8 cellular contexts compared by ENCODE assay signal in genomic region chrX:49192722-49193328, GRCh38. TPM values are rescaled to one million over a fixed set of nuclear protein-coding genes. Genes with fewer than 3 reads are reported as not detected.
DNase-seq lines count a peak whose midpoint lies in the region; ATAC-seq and TF ChIP-seq lines count a peak whose summit lies in the region.

No MANE protein-coding gene starts in this region.

- no peaks in the 10 kb centered on the region for H3K36me3 ChIP-seq in ascending aorta
- no peaks in the 10 kb centered on the region for H3K36me3 ChIP-seq in mesendoderm (ENCODE audit: control insufficient read depth, insufficient read depth, low read length)

- H3K4me3 ChIP-seq in ascending aorta (no peak overlapping the region), mesendoderm (ENCODE audit: low read length) (no peak overlapping the region)

- no peaks in the 10 kb centered on the region for H3K79me1 ChIP-seq in mesendoderm (ENCODE audit: low read length)

- DNase-seq in activated CD4-positive, alpha-beta T cell treated with anti-CD3 and anti-CD28 coated beads, Interleukin-2, amount 10 ng/mL, durations not matched to agents 24 days and 14 days = peak; percentile 80
- DNase-seq in activated CD4-positive, alpha-beta T cell treated with anti-CD3 and anti-CD28 coated beads, Interleukin-2, amount 50 U/mL, for 1 hour = no peak
- peak; percentile 53 for DNase-seq in NAMALWA (ENCODE audit: low spot score)
- no peak for DNase-seq in ascending aorta (ENCODE audit: low spot score in 2 of 2)
- DNase-seq in mesendoderm = peak; percentile 46
- DNase-seq in immature natural killer cell = no peak

- no peak overlapping the region for H2BK5ac ChIP-seq in mesendoderm (ENCODE audit: low read length)

- no peak overlapping the region for H2BK15ac ChIP-seq in mesendoderm (replicated peaks; ENCODE audit: low read depth)

- WGBS in mesendoderm (ENCODE audit: extremely low coverage, insufficient coverage, low lambda C conversion rate) = no CpG with 5 or more reads among the region's 10 CpGs

- peak overlapping the region; percentile 51 for H3K4me3 Mint-ChIP-seq in activated CD4-positive, alpha-beta T cell treated with anti-CD3 and anti-CD28 coated beads, Interleukin-2, amount 10 ng/mL, durations not matched to agents 24 days and 14 days
- H3K4me3 Mint-ChIP-seq in immature natural killer cell = peak overlapping the region in 2 of 5 donors; percentile 33 to 45

- H3K9ac ChIP-seq in mesendoderm (ENCODE audit: low read length) = no peak overlapping the region

- H3K9me3 Mint-ChIP-seq in activated CD4-positive, alpha-beta T cell treated with anti-CD3 and anti-CD28 coated beads, Interleukin-2, amount 10 ng/mL, durations not matched to agents 24 days and 14 days = no peaks in the 10 kb centered on the region
- H3K9me3 Mint-ChIP-seq in immature natural killer cell = no peaks in the 10 kb centered on the region

- ATAC-seq in HG02623 (IDR thresholded peaks at IDR 0.05; ENCODE audit: unreplicated experiment) (no peak), GM18520 (IDR thresholded peaks at IDR 0.05; ENCODE audit: unreplicated experiment) (no peak)

- H3K36me3 Mint-ChIP-seq in activated CD4-positive, alpha-beta T cell treated with anti-CD3 and anti-CD28 coated beads, Interleukin-2, amount 10 ng/mL, durations not matched to agents 24 days and 14 days (ENCODE audit: low read depth) = no peaks in the 10 kb centered on the region
- no peaks in the 10 kb centered on the region for H3K36me3 Mint-ChIP-seq in immature natural killer cell

- H4K5ac ChIP-seq in mesendoderm (ENCODE audit: low read length) = no peak overlapping the region

- no peak overlapping the region for H2BK120ac ChIP-seq in mesendoderm (ENCODE audit: low read depth, low read length)

- no peak overlapping the region for H4K8ac ChIP-seq in mesendoderm (ENCODE audit: low read depth, low read length)

- no peak overlapping the region for H3K27ac ChIP-seq in ascending aorta
- H3K27ac ChIP-seq in mesendoderm (ENCODE audit: low read depth, low read length) = no peak overlapping the region

- no peak overlapping the region for H2AK5ac ChIP-seq in mesendoderm (ENCODE audit: low read length)

- H3K4me1 Mint-ChIP-seq in activated CD4-positive, alpha-beta T cell treated with anti-CD3 and anti-CD28 coated beads, Interleukin-2, amount 10 ng/mL, durations not matched to agents 24 days and 14 days = peaks cover 25% of the 10 kb centered on the region
- H3K4me1 Mint-ChIP-seq in immature natural killer cell = peaks cover 11 to 16% of the 10 kb centered on the region in 2 donors

- no peak overlapping the region for H3K4ac ChIP-seq in mesendoderm (ENCODE audit: low read depth, low read length)

- H3K27ac Mint-ChIP-seq in activated CD4-positive, alpha-beta T cell treated with anti-CD3 and anti-CD28 coated beads, Interleukin-2, amount 10 ng/mL, durations not matched to agents 24 days and 14 days = peak overlapping the region; percentile 60
- no peak overlapping the region for H3K27ac Mint-ChIP-seq in immature natural killer cell

- no peaks in the 10 kb centered on the region for H3K27me3 Mint-ChIP-seq in activated CD4-positive, alpha-beta T cell treated with anti-CD3 and anti-CD28 coated beads, Interleukin-2, amount 10 ng/mL, durations not matched to agents 24 days and 14 days
- peaks cover 3 to 6% (median 4%) of the 10 kb centered on the region in 3 donors for H3K27me3 Mint-ChIP-seq in immature natural killer cell (ENCODE audit: low read depth in 3 of 3)

- no peak overlapping the region for H3K23ac ChIP-seq in mesendoderm (ENCODE audit: low read length)

- H3K18ac ChIP-seq in mesendoderm (ENCODE audit: low read length) = no peak overlapping the region

- no peak overlapping the region for H3K56ac ChIP-seq in mesendoderm (ENCODE audit: low read length)

- no peaks in the 10 kb centered on the region for H3K4me1 ChIP-seq in ascending aorta
- H3K4me1 ChIP-seq in mesendoderm (ENCODE audit: control insufficient read depth, low read depth, low read length) = no peaks in the 10 kb centered on the region

- H3K9me3 ChIP-seq in ascending aorta = no peaks in the 10 kb centered on the region

- H3K79me2 ChIP-seq in mesendoderm (ENCODE audit: control insufficient read depth, insufficient read depth, low read length) = no peaks in the 10 kb centered on the region

- H3K4me2 ChIP-seq in mesendoderm (ENCODE audit: low read length) = no peak overlapping the region

- peak in 2 of 3 experiments; percentile 39 to 44 for TF ChIP-seq CTCF in ascending aorta (IDR thresholded peaks at IDR 0.05)

- H3K27me3 ChIP-seq in ascending aorta (no peaks in the 10 kb centered on the region), mesendoderm (ENCODE audit: insufficient read depth, low read length, poor library complexity) (no peaks in the 10 kb centered on the region)

- intact Hi-C loops in activated CD4-positive, alpha-beta T cell treated with anti-CD3 and anti-CD28 coated beads, Interleukin-2, amount 10 ng/mL, durations not matched to agents 24 days and 14 days (cut with micrococcal nuclease) = loop anchor here (2.0 to 5.0 kb wide), 2 partner anchors 79 to 562 kb away; no protein-coding TSS in a partner anchor
- intact Hi-C loops in ascending aorta (cut with DNase I) = no loop called here

RNA-seq across cellular contexts. Expression of gene PRICKLE3, which starts 6.7 kb away (rescaled TPM):
- 21.9 and 22.7 TPM in 2 replicates for total RNA-seq in activated CD4-positive, alpha-beta T cell treated with anti-CD3 and anti-CD28 coated beads, Interleukin-2, amount 10 ng/mL, durations not matched to agents 24 days and 14 days
- total RNA-seq in ascending aorta = 25.3 TPM
- 4.0 TPM for polyA plus RNA-seq in mesendoderm (2013, experiment 1 of 2)
- 4.2 TPM for polyA plus RNA-seq in mesendoderm (2013, experiment 2 of 2)
- 1 to 10 TPM in 2 of 3 donors, not detected in 1; 2.1 to 4.1 TPM for polyA plus RNA-seq in immature natural killer cell

RNA-seq across cellular contexts. Expression of gene SYP, which starts 7.2 kb away (rescaled TPM):
- 4.9 and 5.3 TPM in 2 replicates for total RNA-seq in activated CD4-positive, alpha-beta T cell treated with anti-CD3 and anti-CD28 coated beads, Interleukin-2, amount 10 ng/mL, durations not matched to agents 24 days and 14 days
- total RNA-seq in ascending aorta = 0.53 TPM
- polyA plus RNA-seq in mesendoderm (2013, experiment 1 of 2) = 1.2 TPM
- 0.94 TPM for polyA plus RNA-seq in mesendoderm (2013, experiment 2 of 2)
- under 1 TPM in 2 of 3 donors, not detected in 1; 0.29 to 0.43 TPM for polyA plus RNA-seq in immature natural killer cell

RNA-seq across cellular contexts. Expression of gene PLP2, which starts 21.1 kb away (rescaled TPM):
- 84.4 and 91.4 TPM in 2 replicates for total RNA-seq in activated CD4-positive, alpha-beta T cell treated with anti-CD3 and anti-CD28 coated beads, Interleukin-2, amount 10 ng/mL, durations not matched to agents 24 days and 14 days
- 51.6 TPM for total RNA-seq in ascending aorta
- 8.1 TPM for polyA plus RNA-seq in mesendoderm (2013, experiment 1 of 2)
- polyA plus RNA-seq in mesendoderm (2013, experiment 2 of 2) = 8.2 TPM
- polyA plus RNA-seq in immature natural killer cell = 10 to 100 TPM; 40.5 to 64.6 (median 45.7) TPM

RNA-seq across cellular contexts. Expression of gene MAGIX, which starts 30.3 kb away (rescaled TPM):
- total RNA-seq in activated CD4-positive, alpha-beta T cell treated with anti-CD3 and anti-CD28 coated beads, Interleukin-2, amount 10 ng/mL, durations not matched to agents 24 days and 14 days = 0.96 and 1.1 TPM in 2 replicates
- total RNA-seq in ascending aorta = 0.32 TPM
- polyA plus RNA-seq in mesendoderm (2013, experiment 1 of 2) = 0.29 TPM
- 0.38 TPM for polyA plus RNA-seq in mesendoderm (2013, experiment 2 of 2)
- 1 to 10 TPM in 2 of 3 donors, under 1 TPM in 1; 0.96 to 2.2 (median 1.6) TPM for polyA plus RNA-seq in immature natural killer cell

RNA-seq across cellular contexts. Expression of gene CACNA1F, which starts 40.3 kb away (rescaled TPM):
- total RNA-seq in activated CD4-positive, alpha-beta T cell treated with anti-CD3 and anti-CD28 coated beads, Interleukin-2, amount 10 ng/mL, durations not matched to agents 24 days and 14 days = 0.07 and 0.14 TPM in 2 replicates
- total RNA-seq in ascending aorta = not detected
- 0.15 TPM for polyA plus RNA-seq in mesendoderm (2013, experiment 1 of 2)
- polyA plus RNA-seq in mesendoderm (2013, experiment 2 of 2) = 0.08 TPM
- polyA plus RNA-seq in immature natural killer cell = under 1 TPM in 1 of 3 donors, not detected in 2; 0.07 TPM

Comparison
In these comparisons a context has a peak if more than half of its experiments do, and no peak if none do; other contexts are left out.
1. DNase-seq: peak in activated CD4-positive, alpha-beta T cell treated with anti-CD3 and anti-CD28 coated beads, Interleukin-2, amount 10 ng/mL, durations not matched to agents 24 days and 14 days (single experiment), NAMALWA (single experiment) and mesendoderm (single experiment); none in activated CD4-positive, alpha-beta T cell treated with anti-CD3 and anti-CD28 coated beads, Interleukin-2, amount 50 U/mL, for 1 hour (single experiment), ascending aorta (0 of 2) and immature natural killer cell (0 of 3).